Comparison of ENCODE assay signal across 8 cellular contexts in the genomic region with DNA sequence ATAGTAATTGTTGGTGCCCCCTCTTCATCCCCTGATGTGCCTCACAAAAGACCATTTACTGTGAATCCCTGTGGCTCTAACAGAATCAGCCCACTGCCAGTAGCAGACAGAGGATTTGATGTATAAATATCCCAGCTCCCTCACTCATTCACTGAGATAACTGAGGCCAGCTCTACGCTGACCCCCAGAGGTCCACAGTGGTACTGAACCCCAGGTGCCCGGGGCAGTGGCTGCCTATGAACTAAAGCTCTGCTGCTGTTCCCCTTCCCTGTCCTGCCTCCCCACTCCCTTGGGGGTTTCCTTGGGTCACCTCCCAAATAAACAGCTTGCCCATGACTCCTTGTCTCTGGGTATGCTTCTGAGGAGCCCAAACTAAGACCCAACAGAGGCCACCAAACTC.
DNase-seq lines count a peak whose midpoint lies in the region; ATAC-seq, FAIRE-seq and TF ChIP-seq lines count a peak whose summit lies in the region.
"Had no signal": no experiment of that assay in that cellular context is flagged by ENCODE, and none has a peak within 500 bp of the region (broad histone marks: within the 10 kb centered on the region; RNA-seq: fewer than 3 reads in every experiment).

No MANE protein-coding gene starts in this region.

- POLR2A ChIA-PET in GM12878 (lab: Charles Lee), result no interaction called here

- SMC1A ChIA-PET in GM12878 (lab: Charles Lee; ENCODE audit: uncharacterized antibody, unreplicated experiment), result interaction anchor here (1.0 to 1.4 kb wide), 3 partner anchors 105 to 310 kb away, joined by 3 to 20 read pairs (median 4); no protein-coding TSS in a partner anchor

- CTCF ChIA-PET in GM12878 (lab: Yijun Ruan, JAX), result interaction anchor here (0.6 to 2.4 kb wide), 7 partner anchors 9 to 311 kb away, joined by 3 to 33 read pairs (median 4); no protein-coding TSS in a partner anchor

- DNase-seq in MM.1S (no peak), GM12878 (ENCODE audit: low read depth, low spot score) (no peak), psoas muscle (no peak), NCI-H748 (lab: John Stamatoyannopoulos, UW; ENCODE audit: unreplicated experiment) (no peak), A172 (ENCODE audit: low spot score) (no peak)

- no peak for TF ChIP-seq POLR2A in GM12878 (IDR thresholded peaks at IDR 0.05; ENCODE audit: low read depth, low read length)

- H3K9me3 ChIP-seq in MM.1S (replicated peaks; ENCODE audit: insufficient read depth, low read length) (no peaks in the 10 kb centered on the region), GM12878 (replicated peaks; ENCODE audit: control insufficient read depth, insufficient read depth, low read length) (no peaks in the 10 kb centered on the region), psoas muscle (no peaks in the 10 kb centered on the region)

- H3K36me3 ChIP-seq in MM.1S (replicated peaks; ENCODE audit: insufficient read depth, low read length) (no peaks in the 10 kb centered on the region), GM12878 (ENCODE audit: control insufficient read depth in 2 of 2, insufficient read depth in 2 of 2, low read length in 1 of 2) (no peaks in the 10 kb centered on the region), psoas muscle (ENCODE audit: insufficient read depth in 1 of 2, low read depth in 1 of 2) (no peaks in the 10 kb centered on the region)

- no peak for FAIRE-seq in GM12878 (lab: Jason Lieb, UNC)
- FAIRE-seq: islet of Langerhans had no signal

- ATAC-seq in GM12878 (peak; percentile 73), psoas muscle (no peak), HG03432 (IDR thresholded peaks at IDR 0.05; ENCODE audit: unreplicated experiment) (no peak)

- TF ChIP-seq RAD21 in GM12878 (IDR thresholded peaks at IDR 0.05; ENCODE audit: insufficient read depth, low read depth, low read length), result peak; percentile 47; the same call in 1 of the 2 replicates

- H3K4me2 ChIP-seq in MM.1S (ENCODE audit: low read depth, low read length) (no peak overlapping the region), GM12878 (ENCODE audit: control insufficient read depth, insufficient read depth) (no peak overlapping the region)

- H3K27me3 ChIP-seq in MM.1S (replicated peaks; ENCODE audit: insufficient read depth, low read length), result peaks cover 32% of the 10 kb centered on the region
- peaks cover 0 to 3% of the 10 kb centered on the region in 2 experiments; a peak in 3 of 4 replicates for H3K27me3 ChIP-seq in GM12878 (replicated peaks in 1 of 2; ENCODE audit: control insufficient read depth in 2 of 2, insufficient read depth in 2 of 2, low read length in 1 of 2)
- peaks cover 0 to 24% (median 10%) of the 10 kb centered on the region in 3 donors for H3K27me3 ChIP-seq in psoas muscle (ENCODE audit: insufficient read depth in 3 of 3, low read length in 2 of 3)

- no peak overlapping the region for H2AFZ ChIP-seq in MM.1S (ENCODE audit: low read length)
- H2AFZ ChIP-seq in GM12878 (ENCODE audit: control insufficient read depth, low read depth, low read length), result no peak overlapping the region

- no peaks in the 10 kb centered on the region for H4K20me1 ChIP-seq in MM.1S (ENCODE audit: insufficient read depth, low read length)
- H4K20me1 ChIP-seq in GM12878 (ENCODE audit: control insufficient read depth, insufficient read depth), result no peaks in the 10 kb centered on the region

- in situ Hi-C loops in GM12878 (cut with MboI), result loop anchor here (10.0 kb wide), 1 partner anchor 309 kb away; a partner anchor contains a TSS

- H3K4me1 ChIP-seq in MM.1S (ENCODE audit: low read length) (no peaks in the 10 kb centered on the region), GM12878 (ENCODE audit: control insufficient read depth, insufficient read depth, low read length) (no peaks in the 10 kb centered on the region), psoas muscle (no peaks in the 10 kb centered on the region)

- intact Hi-C loops in GM12878 (cut with micrococcal nuclease; ENCODE audit: unreplicated experiment), result loop anchor here (1.0 to 10.0 kb wide), 2 partner anchors 191 to 311 kb away; no protein-coding TSS in a partner anchor
- intact Hi-C loops in psoas muscle (cut with DNase I), result no loop called here

- no peaks in the 10 kb centered on the region for H3F3A ChIP-seq in MM.1S (ENCODE audit: insufficient read depth, low read length)

- 2% methylated on average over 2 of the region's 2 CpGs for WGBS in GM12878 (ENCODE audit: insufficient coverage, insufficient replicate concordance, low lambda C conversion rate, missing lambda C conversion rate)
- 53 to 63% (median 59%) methylated on average over 2 of the region's 2 CpGs for WGBS in psoas muscle, 3 donors

- no peaks in the 10 kb centered on the region for H3K9me2 ChIP-seq in MM.1S (replicated peaks; ENCODE audit: insufficient read depth, low read length)

- H3K79me2 ChIP-seq in MM.1S (ENCODE audit: low read length) (no peaks in the 10 kb centered on the region), GM12878 (ENCODE audit: control insufficient read depth, insufficient read depth, low read length) (no peaks in the 10 kb centered on the region)

- BruUV-seq in GM12878 (replicated peaks; lab: Mats Ljungman, UMichigan), result no TSS peak

- RAD21 ChIA-PET in GM12878 (lab: Charles Lee; ENCODE audit: unreplicated experiment), result interaction anchor here (0.7 to 2.1 kb wide), 4 partner anchors 188 to 313 kb away, joined by 3 to 16 read pairs (median 4); no protein-coding TSS in a partner anchor

- H3K4me3 ChIP-seq in MM.1S (ENCODE audit: low read length) (no peak overlapping the region), GM12878 (no peak overlapping the region), psoas muscle (no peak overlapping the region)

- H3K27ac ChIP-seq in MM.1S (ENCODE audit: low read length) (no peak overlapping the region), GM12878 (ENCODE audit: control insufficient read depth, insufficient read depth) (no peak overlapping the region), psoas muscle (no peak overlapping the region)

- no peak overlapping the region for H3K9ac ChIP-seq in MM.1S (ENCODE audit: low read length)
- H3K9ac ChIP-seq in GM12878 (ENCODE audit: control insufficient read depth, insufficient read depth, low read length), result no peak overlapping the region

- TF ChIP-seq EP300 in GM12878 (IDR thresholded peaks at IDR 0.05; ENCODE audit: borderline replicate concordance in 1 of 2, control insufficient read depth in 1 of 2, low read depth in 2 of 2, low read length in 2 of 2), result no peak

- peak; percentile 64 for TF ChIP-seq CTCF in GM12874 (IDR thresholded peaks at IDR 0.05; ENCODE audit: insufficient read depth, low read depth, low read length)
- TF ChIP-seq CTCF in MM.1S (IDR thresholded peaks at IDR 0.05; ENCODE audit: low read length), result peak; percentile 36
- peak; percentile 53 to 74 (median 57); a peak in 5 of 6 replicates for TF ChIP-seq CTCF in GM12878 (IDR thresholded peaks at IDR 0.05 in 2 of 3, conservative IDR thresholded peaks at IDR 0.05 in 1 of 3; ENCODE audit: control insufficient read depth in 2 of 3, extremely low read depth in 1 of 3, insufficient read depth in 1 of 3, low read depth in 3 of 3, low read length in 3 of 3)
- peak; percentile 30 for TF ChIP-seq CTCF in psoas muscle (IDR thresholded peaks at IDR 0.05)

TF ChIP-seq in GM12878, 131 proteins besides CTCF, POLR2A, EP300 and RAD21:
- TF ChIP-seq SMC3 (IDR thresholded peaks at IDR 0.05; ENCODE audit: borderline replicate concordance, low read length), result peak; percentile 51; the same call in 1 of the 2 replicates
- no peak for TF ChIP-seq STAT3 (IDR thresholded peaks at IDR 0.05; ENCODE audit: low read depth, low read length)
